ENCODE assay signal across 15 cellular contexts in genomic region chr6:30311101-30311500, GRCh38.
"Had no signal": no experiment of that assay in that cellular context is flagged by ENCODE, and none has a peak within 500 bp of the region (broad histone marks: within the 10 kb centered on the region; RNA-seq: fewer than 3 reads in every experiment).

No MANE protein-coding gene starts in this region.

- H3K9me3 ChIP-seq: left lung, mucosa of descending colon, sigmoid colon, spleen, testis had no signal

- ATAC-seq: esophagus mucosa; left lung; mucosa of descending colon; naive thymus-derived CD4-positive, alpha-beta T cell; stimulated activated memory B cell treated with anti-CD40 and anti-IgM and Interleukin-4, amounts not matched to agents 10 μg/mL and 1 μg/mL and 100 μg/mL, for 72 hours had no signal

- DNase-seq: activated CD4-positive, alpha-beta T cell treated with anti-CD3 and anti-CD28 coated beads for 1 hour; activated naive CD8-positive, alpha-beta T cell treated with anti-CD3 and anti-CD28 coated beads for 36 hours; amniotic stem cell; effector CD8-positive, alpha-beta T cell; left lung; mucosa of descending colon; naive thymus-derived CD4-positive, alpha-beta T cell; sigmoid colon; spleen; stimulated activated CD4-positive, alpha-beta T cell treated with anti-CD3 and anti-CD28 coated beads, Interleukin-4, amount 100 ng/mL, for 4 hours; testis had no signal

- H3K27ac ChIP-seq: cardiac muscle cell, left lung, sigmoid colon, spleen, testis had no signal

- H3K4me3 ChIP-seq: cardiac muscle cell, left lung, mucosa of descending colon, sigmoid colon, spleen, testis had no signal

- H3K27me3 ChIP-seq: cardiac muscle cell, left lung, sigmoid colon, spleen, testis had no signal

- FAIRE-seq: keratinocyte had no signal

- H3K4me1 ChIP-seq: sigmoid colon, testis had no signal
